22 cellular contexts compared by ENCODE assay signal in genomic region chr4:135098061-135098460, GRCh38.
"Had no signal": no experiment of that assay in that cellular context is flagged by ENCODE, and none has a peak within 500 bp of the region (broad histone marks: within the 10 kb centered on the region; RNA-seq: fewer than 3 reads in every experiment).

No MANE protein-coding gene starts in this region.

- H3K27me3 Mint-ChIP-seq: dendritic cell treated with granulocyte-macrophage colony-stimulating factor and Interleukin-4, amounts not matched to agents 40 ng/mL and 50 ng/mL, for 4 days; naive B cell; stimulated activated memory B cell treated with anti-CD40 and anti-IgM and Interleukin-4, amounts not matched to agents 10 μg/mL and 1 μg/mL and 100 μg/mL, for 72 hours; stimulated activated naive CD8-positive, alpha-beta T cell treated with anti-CD3 and anti-CD28 coated beads, Interleukin-15, Interleukin-2, amounts not matched to agents 100 ng/mL and 50 ng/mL, for 24 hours had no signal

- H3K4me2 ChIP-seq: hepatocyte had no signal

- H3K36me3 Mint-ChIP-seq: naive B cell; stimulated activated memory B cell treated with anti-CD40 and anti-IgM and Interleukin-4, amounts not matched to agents 10 μg/mL and 1 μg/mL and 100 μg/mL, for 72 hours had no signal

- H3K27ac Mint-ChIP-seq: dendritic cell treated with granulocyte-macrophage colony-stimulating factor and Interleukin-4, amounts not matched to agents 40 ng/mL and 50 ng/mL, for 4 days; naive B cell; nephron; stimulated activated memory B cell treated with anti-CD40 and anti-IgM and Interleukin-4, amounts not matched to agents 10 μg/mL and 1 μg/mL and 100 μg/mL, for 72 hours; stimulated activated naive CD8-positive, alpha-beta T cell treated with anti-CD3 and anti-CD28 coated beads, Interleukin-15, Interleukin-2, amounts not matched to agents 100 ng/mL and 50 ng/mL, for 24 hours had no signal

- H3K4me1 ChIP-seq: foreskin keratinocyte, psoas muscle, right lobe of liver, tibial artery, upper lobe of right lung, vagina had no signal

- H3K27me3 ChIP-seq: foreskin keratinocyte, hepatocyte, neutrophil, right lobe of liver, tibial artery, upper lobe of right lung, vagina had no signal

- H3K79me2 ChIP-seq: hepatocyte had no signal

- H3K4me3 ChIP-seq: hepatocyte, psoas muscle, right lobe of liver, tibial artery, upper lobe of right lung, vagina had no signal

- H3K4me3 Mint-ChIP-seq: dendritic cell treated with granulocyte-macrophage colony-stimulating factor and Interleukin-4, amounts not matched to agents 40 ng/mL and 50 ng/mL, for 4 days; naive B cell; nephron; stimulated activated memory B cell treated with anti-CD40 and anti-IgM and Interleukin-4, amounts not matched to agents 10 μg/mL and 1 μg/mL and 100 μg/mL, for 72 hours; stimulated activated naive CD8-positive, alpha-beta T cell treated with anti-CD3 and anti-CD28 coated beads, Interleukin-15, Interleukin-2, amounts not matched to agents 100 ng/mL and 50 ng/mL, for 24 hours had no signal

- H3K4me1 Mint-ChIP-seq: naive B cell; nephron; stimulated activated memory B cell treated with anti-CD40 and anti-IgM and Interleukin-4, amounts not matched to agents 10 μg/mL and 1 μg/mL and 100 μg/mL, for 72 hours had no signal

- H3K9me3 ChIP-seq: neutrophil, psoas muscle, right lobe of liver, tibial artery, upper lobe of right lung, vagina had no signal

- H3K27ac ChIP-seq: foreskin keratinocyte, hepatocyte, neutrophil, psoas muscle, right lobe of liver, tibial artery, upper lobe of right lung, vagina had no signal

- ATAC-seq: foreskin keratinocyte; left colon; left ventricle myocardium superior; psoas muscle; right lobe of liver; stimulated activated memory B cell treated with anti-CD40 and anti-IgM and Interleukin-4, amounts not matched to agents 10 μg/mL and 1 μg/mL and 100 μg/mL, for 72 hours; upper lobe of right lung had no signal

- H2AFZ ChIP-seq: hepatocyte had no signal

- DNase-seq: erythroblast; head of caudate nucleus; kidney; left colon; left ventricle myocardium superior; mesendoderm; naive B cell; psoas muscle; retina; right lobe of liver; stimulated activated CD4-positive, alpha-beta T cell treated with anti-CD3 and anti-CD28 coated beads, Interleukin-4, amount 100 ng/mL, for 1 hour; stimulated activated CD8-positive, alpha-beta memory T cell treated with anti-CD3 and anti-CD28 coated beads, Interleukin-4, amount 100 ng/mL, for 48 hours; tibial artery; upper lobe of right lung had no signal

- H3K36me3 ChIP-seq: neutrophil, right lobe of liver, tibial artery, upper lobe of right lung, vagina had no signal

- H3K9me3 Mint-ChIP-seq: naive B cell; nephron; stimulated activated memory B cell treated with anti-CD40 and anti-IgM and Interleukin-4, amounts not matched to agents 10 μg/mL and 1 μg/mL and 100 μg/mL, for 72 hours; stimulated activated naive CD8-positive, alpha-beta T cell treated with anti-CD3 and anti-CD28 coated beads, Interleukin-15, Interleukin-2, amounts not matched to agents 100 ng/mL and 50 ng/mL, for 24 hours had no signal
